Comparison of ENCODE assay signal across 9 cellular contexts in genomic region chr13:101144808-101145419, GRCh38.
DNase-seq lines count a peak whose midpoint lies in the region; ATAC-seq lines count a peak whose summit lies in the region.
"Had no signal": no experiment of that assay in that cellular context is flagged by ENCODE, and none has a peak within 500 bp of the region (broad histone marks: within the 10 kb centered on the region; RNA-seq: fewer than 3 reads in every experiment).

No MANE protein-coding gene starts in this region.

- H3K9ac ChIP-seq in NT2/D1 (ENCODE audit: insufficient read length, low read depth) (no peak overlapping the region), mesenchymal stem cell (ENCODE audit: low read length) (no peak overlapping the region)
- H3K9ac ChIP-seq: BLaER1 had no signal

- no peaks in the 10 kb centered on the region for H3K9me3 ChIP-seq in NT2/D1 (ENCODE audit: insufficient read depth, low read length)
- H3K9me3 ChIP-seq in mesenchymal stem cell (ENCODE audit: control insufficient read depth, low read length), result no peaks in the 10 kb centered on the region
- H3K9me3 ChIP-seq: BLaER1 had no signal

- H2BK5ac ChIP-seq in mesenchymal stem cell (ENCODE audit: low read depth, low read length, poor library complexity, severe bottlenecking), result no peak overlapping the region

- DNase-seq in NCI-H1105 treated with DMSO at 0.1 percent for 48 hours (lab: John Stamatoyannopoulos, UW), result peak; percentile 35
- no peak for DNase-seq in NCI-H1105 (lab: John Stamatoyannopoulos, UW)
- peak; percentile 3 for DNase-seq in GM19238 (ENCODE audit: insufficient read length, low spot score)
- peak; percentile 49 for DNase-seq in NT2/D1 (ENCODE audit: low read depth, low spot score)
- DNase-seq in cerebellum (ENCODE audit: low spot score), result peak; percentile 56
- DNase-seq in mesenchymal stem cell, result peak; percentile 57
- DNase-seq in stimulated activated naive CD4-positive, alpha-beta T cell treated with Interleukin-2 at 50 U/mL for 16 hours (lab: John Stamatoyannopoulos, UW), result no peak

- peak; percentile 76 for ATAC-seq in HG03442 (IDR thresholded peaks at IDR 0.05; ENCODE audit: unreplicated experiment)

- H3K36me3 ChIP-seq in NT2/D1 (ENCODE audit: insufficient read depth, insufficient read length, low read length) (no peaks in the 10 kb centered on the region), mesenchymal stem cell (ENCODE audit: control insufficient read depth in 1 of 2, insufficient read depth in 2 of 2, low read depth in 1 of 2, low read length in 2 of 2) (no peaks in the 10 kb centered on the region)
- H3K36me3 ChIP-seq: BLaER1 had no signal

- H2BK120ac ChIP-seq in mesenchymal stem cell (ENCODE audit: low read depth, low read length), result no peak overlapping the region

- H2AK5ac ChIP-seq in mesenchymal stem cell (ENCODE audit: low read length, severe bottlenecking), result no peak overlapping the region

- H2BK12ac ChIP-seq in mesenchymal stem cell (ENCODE audit: low read length in 2 of 2), result no peak overlapping the region

- H3K23ac ChIP-seq in mesenchymal stem cell (ENCODE audit: low read length in 2 of 2), result no peak overlapping the region

- H3K18ac ChIP-seq in mesenchymal stem cell (ENCODE audit: low read depth in 1 of 2, low read length in 2 of 2), result no peak overlapping the region

- H3K79me1 ChIP-seq in mesenchymal stem cell (replicated peaks; ENCODE audit: low read length, poor library complexity, severe bottlenecking), result no peaks in the 10 kb centered on the region

- H3K27me3 ChIP-seq in NT2/D1 (ENCODE audit: insufficient read depth, insufficient read length) (no peaks in the 10 kb centered on the region), mesenchymal stem cell (ENCODE audit: control insufficient read depth in 1 of 2, insufficient read depth in 1 of 2, low read length in 2 of 2) (no peaks in the 10 kb centered on the region)
- H3K27me3 ChIP-seq: BLaER1 had no signal

- H3K4me1 ChIP-seq in NT2/D1 (ENCODE audit: insufficient read depth, insufficient read length) (no peaks in the 10 kb centered on the region), mesenchymal stem cell (ENCODE audit: control insufficient read depth, insufficient read depth, low read depth, low read length) (peaks cover 1% of the 10 kb centered on the region)

- H2BK15ac ChIP-seq in mesenchymal stem cell (ENCODE audit: low read depth, poor library complexity, severe bottlenecking), result no peak overlapping the region

- 3% methylated on average over 3 of the region's 7 CpGs for WGBS in mesenchymal stem cell

- H4K8ac ChIP-seq in mesenchymal stem cell (ENCODE audit: low read length), result no peak overlapping the region

- no peak overlapping the region for H4K91ac ChIP-seq in mesenchymal stem cell (ENCODE audit: low read length)

- H3K4me3 ChIP-seq in NT2/D1 (ENCODE audit: insufficient read length, low read depth) (no peak overlapping the region), mesenchymal stem cell (ENCODE audit: insufficient read depth in 1 of 2, low read depth in 1 of 2, low read length in 2 of 2) (no peak overlapping the region)
- H3K4me3 ChIP-seq: BLaER1 had no signal

- no peak overlapping the region for H3K14ac ChIP-seq in mesenchymal stem cell (ENCODE audit: low read length in 2 of 2)

- H3K4me2 ChIP-seq in mesenchymal stem cell (ENCODE audit: low read length, poor library complexity, severe bottlenecking), result no peak overlapping the region
- H3K4me2 ChIP-seq: BLaER1 had no signal

- no peak overlapping the region for H3K4ac ChIP-seq in mesenchymal stem cell (ENCODE audit: low read depth in 1 of 2, low read length in 2 of 2)

- H3K27ac ChIP-seq in mesenchymal stem cell (ENCODE audit: low read length, poor library complexity, severe bottlenecking), result no peak overlapping the region
- H3K27ac ChIP-seq: BLaER1 had no signal

- H2AFZ ChIP-seq in mesenchymal stem cell (ENCODE audit: low read depth, low read length), result no peak overlapping the region

Comparison
In these comparisons a context has a peak if more than half of its experiments do, and no peak if none do; other contexts are left out.
1. DNase-seq: peak in NCI-H1105 treated with DMSO at 0.1 percent for 48 hours (single experiment), GM19238 (single experiment), NT2/D1 (single experiment), cerebellum (single experiment) and mesenchymal stem cell (single experiment); none in NCI-H1105 (single experiment) and stimulated activated naive CD4-positive, alpha-beta T cell treated with Interleukin-2 at 50 U/mL for 16 hours (single experiment).